Comparison of ENCODE assay signal across 15 cellular contexts in genomic region chr9:73680831-73681230, GRCh38.
"Had no signal": no experiment of that assay in that cellular context is flagged by ENCODE, and none has a peak within 500 bp of the region (broad histone marks: within the 10 kb centered on the region; RNA-seq: fewer than 3 reads in every experiment).

No MANE protein-coding gene starts in this region.

- H3K9me3 ChIP-seq: ovary, thoracic aorta had no signal

- H3K4me1 ChIP-seq: heart right ventricle had no signal

- H3K27ac ChIP-seq: foreskin keratinocyte, heart right ventricle, ovary, thoracic aorta had no signal

- ATAC-seq: foreskin keratinocyte; heart right ventricle; left ventricle myocardium superior; stimulated activated naive CD8-positive, alpha-beta T cell treated with anti-CD3 and anti-CD28 coated beads, Interleukin-15, amount 100 ng/mL, for 72 hours had no signal

- H3K36me3 ChIP-seq: heart right ventricle, ovary, thoracic aorta had no signal

- H3K4me3 ChIP-seq: heart right ventricle, ovary, thoracic aorta had no signal

- DNase-seq: activated CD4-positive, alpha-beta memory T cell treated with anti-CD3 and anti-CD28 coated beads for 36 hours; activated CD4-positive, CD25-positive, alpha-beta regulatory T cell treated with anti-CD3 and anti-CD28 coated beads, Interleukin-2, amount 50 U/mL, for 72 hours; activated gamma-delta T cell; activated T-cell treated with anti-CD3 and anti-CD28 coated beads, Interleukin-2, amount 50 U/mL, for 48 hours; amygdala; cerebellar nuclear complex; endodermal cell; foreskin keratinocyte; heart right ventricle; islet precursor cell; left ventricle myocardium superior; ovary; stimulated activated CD4-positive, alpha-beta T cell treated with anti-CD3 and anti-CD28 coated beads, Interleukin-4, amount 100 ng/mL, for 1 hour; stimulated activated naive CD8-positive, alpha-beta T cell treated with anti-CD3 and anti-CD28 coated beads, Interleukin-15, amount 100 ng/mL, for 72 hours had no signal

- H3K27me3 ChIP-seq: foreskin keratinocyte, heart right ventricle, ovary had no signal
